8 cellular contexts compared by ENCODE assay signal in genomic region chr11:86244522-86245368, GRCh38. TPM values are rescaled to one million over a fixed set of nuclear protein-coding genes. Genes with fewer than 3 reads are reported as not detected.
DNase-seq lines count a peak whose midpoint lies in the region; ATAC-seq, FAIRE-seq and TF ChIP-seq lines count a peak whose summit lies in the region.

A gene with protein sequence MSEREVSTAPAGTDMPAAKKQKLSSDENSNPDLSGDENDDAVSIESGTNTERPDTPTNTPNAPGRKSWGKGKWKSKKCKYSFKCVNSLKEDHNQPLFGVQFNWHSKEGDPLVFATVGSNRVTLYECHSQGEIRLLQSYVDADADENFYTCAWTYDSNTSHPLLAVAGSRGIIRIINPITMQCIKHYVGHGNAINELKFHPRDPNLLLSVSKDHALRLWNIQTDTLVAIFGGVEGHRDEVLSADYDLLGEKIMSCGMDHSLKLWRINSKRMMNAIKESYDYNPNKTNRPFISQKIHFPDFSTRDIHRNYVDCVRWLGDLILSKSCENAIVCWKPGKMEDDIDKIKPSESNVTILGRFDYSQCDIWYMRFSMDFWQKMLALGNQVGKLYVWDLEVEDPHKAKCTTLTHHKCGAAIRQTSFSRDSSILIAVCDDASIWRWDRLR (plus strand): TSS chr11:86244753. CDS start chr11:86245230, 477 bp downstream.

- peak within 1 kb of the TSS; percentile 85 for H3K4me2 ChIP-seq in DND-41 (ENCODE audit: insufficient read depth, low read length)
- H3K4me2 ChIP-seq in GM23248 (ENCODE audit: unreplicated experiment) = peak within 1 kb of the TSS; percentile 89
- H3K4me2 ChIP-seq in Karpas-422 (ENCODE audit: low read depth, low read length, poor library complexity, severe bottlenecking) = peak within 1 kb of the TSS; percentile 86
- peak within 1 kb of the TSS; percentile 84 for H3K4me2 ChIP-seq in fibroblast of lung (ENCODE audit: extremely low read depth, insufficient read depth, low read length)

- peak; percentile 80 for ATAC-seq in DND-41 (ENCODE audit: insufficient read depth, low read depth)
- ATAC-seq in naive thymus-derived CD4-positive, alpha-beta T cell = peak; percentile 94
- peak; percentile 85 to 87 for ATAC-seq in stimulated activated naive B cell treated with anti-CD40 and anti-IgM and Interleukin-4, amounts not matched to agents 10 μg/mL and 1 μg/mL and 100 μg/mL, for 72 hours (replicated peaks)

- H3K27ac Mint-ChIP-seq in naive thymus-derived CD4-positive, alpha-beta T cell = no peak within 1 kb of the TSS
- peak within 1 kb of the TSS; percentile 72 for H3K27ac Mint-ChIP-seq in stimulated activated naive B cell treated with anti-CD40 and anti-IgM and Interleukin-4, amounts not matched to agents 10 μg/mL and 1 μg/mL and 100 μg/mL, for 72 hours

- H3K4me3 ChIP-seq in DND-41 (ENCODE audit: low read depth in 1 of 2, low read length in 2 of 2) = peak within 1 kb of the TSS; percentile 80 to 88
- peak within 1 kb of the TSS; percentile 99 for H3K4me3 ChIP-seq in GM23248
- peak within 1 kb of the TSS; percentile 78 for H3K4me3 ChIP-seq in Karpas-422 (ENCODE audit: low read length)
- H3K4me3 ChIP-seq in fibroblast of lung (replicated peaks in 1 of 4; ENCODE audit: control extremely low read depth in 1 of 4, insufficient read depth in 1 of 4, low read depth in 3 of 4, low read length in 4 of 4) = peak within 1 kb of the TSS; percentile 62 to 99 (median 86)
- H3K4me3 ChIP-seq in naive thymus-derived CD4-positive, alpha-beta T cell (ENCODE audit: low read length) = peak within 1 kb of the TSS; percentile 100

- DNase-seq in DND-41 = peak; percentile 97
- DNase-seq in GM23248 = peak; percentile 99
- peak; percentile 100 for DNase-seq in Karpas-422
- DNase-seq in RCC 7860 (ENCODE audit: low spot score) = peak; percentile 82
- DNase-seq in activated T-helper 1 cell treated with Interleukin-2 at 50 U/mL for 16 hours (ENCODE audit: low read depth) = peak; percentile 91
- peak; percentile 94 to 97 for DNase-seq in fibroblast of lung (ENCODE audit: low read depth in 2 of 2)
- DNase-seq in naive thymus-derived CD4-positive, alpha-beta T cell = peak; percentile 88 to 94 (median 92)
- peak; percentile 96 for DNase-seq in stimulated activated naive B cell treated with anti-CD40 and anti-IgM and Interleukin-4, amounts not matched to agents 10 μg/mL and 1 μg/mL and 100 μg/mL, for 72 hours

- peaks cover 47% of the 10 kb centered on the region for H3K79me2 ChIP-seq in DND-41 (ENCODE audit: insufficient read depth, low read length)
- peaks cover 46% of the 10 kb centered on the region for H3K79me2 ChIP-seq in GM23248 (ENCODE audit: insufficient read depth)
- peaks cover 47% of the 10 kb centered on the region for H3K79me2 ChIP-seq in Karpas-422 (ENCODE audit: low read length)
- peaks cover 45% of the 10 kb centered on the region for H3K79me2 ChIP-seq in fibroblast of lung (ENCODE audit: control insufficient read depth, insufficient read depth, low read length)

- POLR2A ChIA-PET in naive thymus-derived CD4-positive, alpha-beta T cell (lab: Charles Lee) = interaction anchor here (0.6 to 2.1 kb wide), 9 partner anchors 15 to 617 kb away, joined by 3 to 14 read pairs (median 4); partner anchors contain the start of genes CREBZF, DLG2, HIKESHI and PICALM

- H3K27ac ChIP-seq in DND-41 (ENCODE audit: low read length) (peak within 1 kb of the TSS; percentile 100), GM23248 (peak within 1 kb of the TSS; percentile 98), Karpas-422 (ENCODE audit: low read length) (peak within 1 kb of the TSS; percentile 90), fibroblast of lung (ENCODE audit: insufficient read depth, low read length) (peak within 1 kb of the TSS; percentile 99)
- H3K27ac ChIP-seq in naive thymus-derived CD4-positive, alpha-beta T cell (ENCODE audit: low read depth, low read length) = peak within 1 kb of the TSS; percentile 97

- WGBS in GM23248 (ENCODE audit: low coverage in 1 of 2, low lambda C conversion rate in 2 of 2, missing lambda C conversion rate in 2 of 2), 2 experiments = 0% methylated on average over 41 to 64 of the region's 64 CpGs

- TF ChIP-seq CTCF in DND-41 (IDR thresholded peaks at IDR 0.05; ENCODE audit: borderline replicate concordance, extremely low read depth, low read length, poor library complexity, severe bottlenecking) = no peak
- no peak for TF ChIP-seq CTCF in fibroblast of lung (conservative IDR thresholded peaks at IDR 0.05 in 1 of 2, IDR thresholded peaks at IDR 0.05 in 1 of 2; ENCODE audit: low read depth in 1 of 2, low read length in 2 of 2)

- peaks cover 16% of the 10 kb centered on the region; the same call in 1 of the 2 replicates for H3F3A ChIP-seq in GM23248 (ENCODE audit: insufficient read depth)

- no peak within 1 kb of the TSS for H3K4me3 Mint-ChIP-seq in naive thymus-derived CD4-positive, alpha-beta T cell
- no peak within 1 kb of the TSS for H3K4me3 Mint-ChIP-seq in stimulated activated naive B cell treated with anti-CD40 and anti-IgM and Interleukin-4, amounts not matched to agents 10 μg/mL and 1 μg/mL and 100 μg/mL, for 72 hours

- H4K20me1 ChIP-seq in DND-41 (ENCODE audit: insufficient read depth, low read length) = peaks cover 41% of the 10 kb centered on the region
- H4K20me1 ChIP-seq in GM23248 (ENCODE audit: insufficient read depth) = no peaks in the 10 kb centered on the region
- peaks cover 12% of the 10 kb centered on the region; the same call in 1 of the 2 replicates for H4K20me1 ChIP-seq in Karpas-422 (ENCODE audit: insufficient read depth, low read depth, low read length)
- H4K20me1 ChIP-seq in fibroblast of lung (ENCODE audit: control insufficient read depth, extremely low read depth, insufficient read depth, low read length) = no peaks in the 10 kb centered on the region

- intact Hi-C loops in naive thymus-derived CD4-positive, alpha-beta T cell (cut with micrococcal nuclease) = loop anchor here (1.0 to 5.0 kb wide), 17 partner anchors 9 to 792 kb away; partner anchors contain the start of genes CREBZF (in 2 of the 2), HIKESHI (in 2 of the 2), PICALM (in 2 of the 2) and TMEM126A (in 2 of the 2)

- peaks cover 0 to 2% (median 0%) of the 10 kb centered on the region in 5 donors for H3K36me3 Mint-ChIP-seq in naive thymus-derived CD4-positive, alpha-beta T cell
- peaks cover 12 to 16% of the 10 kb centered on the region in 2 donors for H3K36me3 Mint-ChIP-seq in stimulated activated naive B cell treated with anti-CD40 and anti-IgM and Interleukin-4, amounts not matched to agents 10 μg/mL and 1 μg/mL and 100 μg/mL, for 72 hours

- H3K4me1 Mint-ChIP-seq in naive thymus-derived CD4-positive, alpha-beta T cell = peaks cover 0 to 34% (median 1%) of the 10 kb centered on the region in 7 donors
- H3K4me1 Mint-ChIP-seq in stimulated activated naive B cell treated with anti-CD40 and anti-IgM and Interleukin-4, amounts not matched to agents 10 μg/mL and 1 μg/mL and 100 μg/mL, for 72 hours = peaks cover 22 to 25% of the 10 kb centered on the region in 2 donors

- H3K27me3 Mint-ChIP-seq in naive thymus-derived CD4-positive, alpha-beta T cell = peaks cover 0 to 5% (median 0%) of the 10 kb centered on the region in 5 donors
- no peaks in the 10 kb centered on the region for H3K27me3 Mint-ChIP-seq in stimulated activated naive B cell treated with anti-CD40 and anti-IgM and Interleukin-4, amounts not matched to agents 10 μg/mL and 1 μg/mL and 100 μg/mL, for 72 hours

- H3K9ac ChIP-seq in DND-41 (ENCODE audit: low read depth, low read length) (peak within 1 kb of the TSS; percentile 87), GM23248 (peak within 1 kb of the TSS; percentile 98), Karpas-422 (ENCODE audit: low read length) (peak within 1 kb of the TSS; percentile 86), fibroblast of lung (ENCODE audit: insufficient read depth, low read length) (peak within 1 kb of the TSS; percentile 93)

- in situ Hi-C loops in GM23248 (cut with MboI) = no loop called here

- H3K36me3 ChIP-seq in DND-41 (ENCODE audit: insufficient read depth, low read length) = 0 out of 2 replicates have a peak, but pooled peaks cover 1% of the 10 kb centered on the region
- H3K36me3 ChIP-seq in GM23248 (ENCODE audit: low read depth) = no peaks in the 10 kb centered on the region
- H3K36me3 ChIP-seq in Karpas-422 (ENCODE audit: insufficient read depth, low read length) = peaks cover 18% of the 10 kb centered on the region; the same call in 1 of the 2 replicates
- no peaks in the 10 kb centered on the region for H3K36me3 ChIP-seq in fibroblast of lung (ENCODE audit: control insufficient read depth, insufficient read depth, low read length)
- H3K36me3 ChIP-seq in naive thymus-derived CD4-positive, alpha-beta T cell (ENCODE audit: control insufficient read depth in 2 of 3, insufficient read depth in 3 of 3, low read length in 3 of 3) = peaks cover 0 to 7% (median 0%) of the 10 kb centered on the region in 3 experiments

- H3K9me2 ChIP-seq in GM23248 (ENCODE audit: insufficient read depth) (no peaks in the 10 kb centered on the region), Karpas-422 (replicated peaks; ENCODE audit: insufficient read depth, low read length) (no peaks in the 10 kb centered on the region)

- H2AFZ ChIP-seq in DND-41 (ENCODE audit: low read depth, low read length) (peak within 1 kb of the TSS; percentile 96), GM23248 (peak within 1 kb of the TSS; percentile 98), Karpas-422 (ENCODE audit: low read length) (peak within 1 kb of the TSS; percentile 17), fibroblast of lung (ENCODE audit: low read length) (peak within 1 kb of the TSS; percentile 79)

- no peaks in the 10 kb centered on the region for H3K9me3 ChIP-seq in DND-41 (ENCODE audit: insufficient read depth, low read length, severe bottlenecking)
- H3K9me3 ChIP-seq in GM23248 (ENCODE audit: low read depth) = no peaks in the 10 kb centered on the region
- H3K9me3 ChIP-seq in Karpas-422 (ENCODE audit: low read length) = no peaks in the 10 kb centered on the region
- H3K9me3 ChIP-seq in fibroblast of lung (ENCODE audit: control insufficient read depth, insufficient read depth, low read depth, low read length) = no peaks in the 10 kb centered on the region
- H3K9me3 ChIP-seq in naive thymus-derived CD4-positive, alpha-beta T cell (ENCODE audit: control insufficient read depth in 2 of 3, low read length in 3 of 3) = no peaks in the 10 kb centered on the region

- CTCF ChIA-PET in naive thymus-derived CD4-positive, alpha-beta T cell (lab: Charles Lee) = interaction anchor here (0.6 to 1.3 kb wide), 2 partner anchors 51 to 201 kb away, joined by 3 to 4 read pairs; no protein-coding TSS in a partner anchor

- H3K4me1 ChIP-seq in DND-41 (ENCODE audit: insufficient read depth, low read length) (peaks cover 41% of the 10 kb centered on the region), GM23248 (ENCODE audit: insufficient read depth) (peaks cover 18% of the 10 kb centered on the region), Karpas-422 (ENCODE audit: low read length) (peaks cover 68% of the 10 kb centered on the region), fibroblast of lung (ENCODE audit: control insufficient read depth, extremely low read depth, insufficient read depth, low read length) (peaks cover 2% of the 10 kb centered on the region)
- H3K4me1 ChIP-seq in naive thymus-derived CD4-positive, alpha-beta T cell (ENCODE audit: control insufficient read depth in 2 of 2, insufficient read depth in 2 of 2, low read length in 2 of 2) = peaks cover 32 to 33% of the 10 kb centered on the region in 2 donors

- no peak for FAIRE-seq in RCC 7860 (lab: Jason Lieb, UNC)

- H3K9me3 Mint-ChIP-seq in naive thymus-derived CD4-positive, alpha-beta T cell = no peaks in the 10 kb centered on the region
- no peaks in the 10 kb centered on the region for H3K9me3 Mint-ChIP-seq in stimulated activated naive B cell treated with anti-CD40 and anti-IgM and Interleukin-4, amounts not matched to agents 10 μg/mL and 1 μg/mL and 100 μg/mL, for 72 hours

- peaks cover 6% of the 10 kb centered on the region for H3K27me3 ChIP-seq in DND-41 (ENCODE audit: insufficient read depth, low read length, poor library complexity)
- no peaks in the 10 kb centered on the region for H3K27me3 ChIP-seq in GM23248 (replicated peaks; ENCODE audit: insufficient read depth)
- no peaks in the 10 kb centered on the region for H3K27me3 ChIP-seq in Karpas-422 (ENCODE audit: low read length)
- peaks cover 10% of the 10 kb centered on the region for H3K27me3 ChIP-seq in fibroblast of lung (ENCODE audit: control insufficient read depth, insufficient read depth, low read length)
- no peaks in the 10 kb centered on the region for H3K27me3 ChIP-seq in naive thymus-derived CD4-positive, alpha-beta T cell (ENCODE audit: control insufficient read depth in 2 of 2, insufficient read depth in 2 of 2, low read length in 2 of 2)

RNA-seq across cellular contexts. Expression of the gene that starts here (rescaled TPM):
- 15.0 and 24.0 TPM in 2 replicates for total RNA-seq in GM23248 (2014; rRNA removed; shearing (Covaris generic))
- polyA plus RNA-seq in GM23248 (2016; fragmentation: Nextera tagmentation; extraction: Ambion mirVana) = 19.4 and 20.1 TPM in 2 replicates
- total RNA-seq in Karpas-422 (2014; rRNA removed; shearing (Covaris generic); ENCODE audit: low replicate concordance) = 100 and 137 TPM in 2 replicates
- total RNA-seq in fibroblast of lung = 19.5 and 22.3 TPM in 2 replicates
- 13.0 and 15.4 TPM in 2 replicates for polyA plus RNA-seq in fibroblast of lung
- 17.5 and 21.6 TPM in 2 replicates for polyA plus RNA-seq in fibroblast of lung (2012)
- polyA minus RNA-seq in fibroblast of lung (ENCODE audit: low replicate concordance) = 2.1 TPM in 1 of 2 replicates, not detected in the other
- 10 to 100 TPM; 22.2 to 62.4 (median 35.5) TPM for total RNA-seq in naive thymus-derived CD4-positive, alpha-beta T cell
- 10 to 100 TPM; 15.3 to 22.0 TPM for polyA plus RNA-seq in naive thymus-derived CD4-positive, alpha-beta T cell

Comparison
In these comparisons a context has a peak if more than half of its experiments do, and no peak if none do; other contexts are left out.
1. Peak in every context shown above with its lines: DNase-seq, ATAC-seq, H3K4me3 ChIP-seq and H3K27ac ChIP-seq.
2. H2AFZ ChIP-seq: peak in every context shown above with its lines; median percentile 98 in GM23248; 96 in DND-41; 79 in fibroblast of lung; 17 in Karpas-422.